ENCODE assay signal across 9 cellular contexts in the genomic region with DNA sequence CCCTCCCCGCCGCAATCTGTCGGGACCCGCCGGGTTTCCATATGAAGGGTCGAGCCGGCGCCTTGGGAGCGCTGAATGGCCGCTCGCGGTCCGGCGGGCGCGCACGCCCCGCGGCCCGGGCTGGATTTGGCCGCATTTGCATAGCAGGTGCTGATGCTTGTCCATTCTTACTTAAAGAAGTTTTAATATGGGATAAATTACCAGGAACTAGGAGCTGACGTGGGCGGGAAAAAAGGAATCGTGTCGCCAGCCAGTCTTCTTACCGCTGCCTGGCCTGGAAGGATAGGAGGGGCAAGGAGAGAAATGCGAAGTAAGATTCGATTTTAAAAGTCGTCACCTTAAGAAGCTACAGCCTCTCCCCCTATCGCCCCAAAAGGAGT. TPM values are rescaled to one million over a fixed set of nuclear protein-coding genes. Genes with fewer than 3 reads are reported as not detected.
DNase-seq lines count a peak whose midpoint lies in the region; ATAC-seq and TF ChIP-seq lines count a peak whose summit lies in the region.
"Had no signal": no experiment of that assay in that cellular context is flagged by ENCODE, and none has a peak within 500 bp of the region (broad histone marks: within the 10 kb centered on the region; RNA-seq: fewer than 3 reads in every experiment).

No MANE protein-coding gene starts in this region.

- no peaks in the 10 kb centered on the region for H3K9me3 ChIP-seq in mononuclear cell (ENCODE audit: low read depth, low read length)
- H3K9me3 ChIP-seq in thymus (ENCODE audit: control insufficient read depth), result no peaks in the 10 kb centered on the region
- no peaks in the 10 kb centered on the region for H3K9me3 ChIP-seq in PC-9 (ENCODE audit: insufficient read depth, low read depth)

- TF ChIP-seq CTCF in PC-9 (conservative IDR thresholded peaks at IDR 0.05), result no peak

- POLR2A ChIA-PET in PC-9 (lab: Charles Lee; ENCODE audit: unreplicated experiment), result no interaction called here

- H3K4me3 ChIP-seq in mononuclear cell (ENCODE audit: low read length) (peak overlapping the region; percentile 39), thymus (ENCODE audit: low read length) (peak overlapping the region; percentile 27), PC-9 (no peak overlapping the region)

- H3K36me3 Mint-ChIP-seq in activated T-cell treated with anti-CD3 and anti-CD28 coated beads, Interleukin-2, amount 50 U/mL, for 24 hours (ENCODE audit: low read depth), result no peaks in the 10 kb centered on the region
- H3K36me3 Mint-ChIP-seq in central memory CD8-positive, alpha-beta T cell (ENCODE audit: insufficient read depth), result no peaks in the 10 kb centered on the region

- H3K27ac Mint-ChIP-seq in activated T-cell treated with anti-CD3 and anti-CD28 coated beads, Interleukin-2, amount 50 U/mL, for 24 hours, result no peak overlapping the region
- peak overlapping the region; percentile 88 for H3K27ac Mint-ChIP-seq in central memory CD8-positive, alpha-beta T cell (ENCODE audit: low read depth)

- H3K27ac ChIP-seq in thymus (ENCODE audit: low read depth) (no peak overlapping the region), PC-9 (no peak overlapping the region)

- no peak overlapping the region for H2AFZ ChIP-seq in PC-9

- no peaks in the 10 kb centered on the region for H3F3A ChIP-seq in PC-9 (ENCODE audit: insufficient read depth, low read depth)

- CTCF ChIA-PET in PC-9 (lab: Charles Lee), result no interaction called here

- intact Hi-C loops in head of caudate nucleus (cut with DNase I) (no loop called here), PC-9 (cut with micrococcal nuclease; ENCODE audit: unreplicated experiment) (no loop called here)

- H3K4me3 Mint-ChIP-seq in activated T-cell treated with anti-CD3 and anti-CD28 coated beads, Interleukin-2, amount 50 U/mL, for 24 hours, result peak overlapping the region; percentile 78
- H3K4me3 Mint-ChIP-seq in central memory CD8-positive, alpha-beta T cell, result peak overlapping the region; percentile 90

- no peaks in the 10 kb centered on the region for H3K79me2 ChIP-seq in PC-9 (ENCODE audit: low read depth)

- H3K4me1 Mint-ChIP-seq in activated T-cell treated with anti-CD3 and anti-CD28 coated beads, Interleukin-2, amount 50 U/mL, for 24 hours (ENCODE audit: low read depth), result peaks cover 12% of the 10 kb centered on the region
- peaks cover 12% of the 10 kb centered on the region for H3K4me1 Mint-ChIP-seq in central memory CD8-positive, alpha-beta T cell

- ATAC-seq in central memory CD8-positive, alpha-beta T cell (replicated peaks; ENCODE audit: extremely low read depth, poor library complexity, severe bottlenecking), result no peak
- ATAC-seq in HG02759 (IDR thresholded peaks at IDR 0.05; ENCODE audit: unreplicated experiment), result no peak
- ATAC-seq: PC-3 had no signal

- H3K27me3 Mint-ChIP-seq in activated T-cell treated with anti-CD3 and anti-CD28 coated beads, Interleukin-2, amount 50 U/mL, for 24 hours, result peaks cover 94% of the 10 kb centered on the region
- peaks cover 89% of the 10 kb centered on the region for H3K27me3 Mint-ChIP-seq in central memory CD8-positive, alpha-beta T cell

- peaks cover 20% of the 10 kb centered on the region for H3K4me1 ChIP-seq in mononuclear cell (ENCODE audit: insufficient read depth, low read length)
- no peaks in the 10 kb centered on the region for H3K4me1 ChIP-seq in thymus (ENCODE audit: control insufficient read depth, insufficient read depth, low read length)
- H3K4me1 ChIP-seq in PC-9 (replicated peaks; ENCODE audit: insufficient read depth), result no peaks in the 10 kb centered on the region

- BruUV-seq in PC-9 (replicated peaks; lab: Mats Ljungman, UMichigan), result no TSS peak

- no peaks in the 10 kb centered on the region for H3K9me2 ChIP-seq in PC-9 (ENCODE audit: insufficient read depth)

- H3K27me3 ChIP-seq in mononuclear cell (ENCODE audit: insufficient read depth, low read length) (peaks cover 95% of the 10 kb centered on the region), thymus (ENCODE audit: control insufficient read depth, insufficient read depth) (peaks cover 71% of the 10 kb centered on the region), PC-9 (ENCODE audit: insufficient read depth, low read depth) (peaks cover 96% of the 10 kb centered on the region)

- no peak for DNase-seq in activated T-cell treated with anti-CD3 and anti-CD28 coated beads, Interleukin-2, amount 50 U/mL, for 24 hours
- DNase-seq in activated T-cell treated with anti-CD3 and anti-CD28 coated beads for 4 hours, result no peak
- no peak for DNase-seq in central memory CD8-positive, alpha-beta T cell (ENCODE audit: low spot score in 2 of 2)
- DNase-seq in head of caudate nucleus, result no peak
- no peak for DNase-seq in PC-9
- DNase-seq: PC-3 had no signal

- H3K9me3 Mint-ChIP-seq in activated T-cell treated with anti-CD3 and anti-CD28 coated beads, Interleukin-2, amount 50 U/mL, for 24 hours, result no peaks in the 10 kb centered on the region
- H3K9me3 Mint-ChIP-seq in central memory CD8-positive, alpha-beta T cell, result no peaks in the 10 kb centered on the region

- no peak overlapping the region for H3K4me2 ChIP-seq in PC-9

- 6% methylated on average over 30 of the region's 30 CpGs for WGBS in thymus

- H3K36me3 ChIP-seq in thymus (ENCODE audit: control insufficient read depth, insufficient read depth) (no peaks in the 10 kb centered on the region), PC-9 (ENCODE audit: low read depth) (no peaks in the 10 kb centered on the region)

- H4K20me1 ChIP-seq in PC-9 (ENCODE audit: insufficient read depth), result no peaks in the 10 kb centered on the region

RNA-seq across cellular contexts. Expression of a gene that starts 8.9 kb away (rescaled TPM):
- not detected for total RNA-seq in mononuclear cell
- 0.32 TPM for polyA plus RNA-seq in thymus
- total RNA-seq in PC-9 (2021), result not detected in 2 replicates
- total RNA-seq: PC-3 had no signal

RNA-seq across cellular contexts. Expression of a gene that starts 34.1 kb away (rescaled TPM):
- total RNA-seq in mononuclear cell (not detected), PC-9 (2021) (not detected in 2 replicates)
- polyA plus RNA-seq in thymus, result 17.0 TPM
- total RNA-seq: PC-3 had no signal
